11 cellular contexts compared by ENCODE assay signal in the genomic region with DNA sequence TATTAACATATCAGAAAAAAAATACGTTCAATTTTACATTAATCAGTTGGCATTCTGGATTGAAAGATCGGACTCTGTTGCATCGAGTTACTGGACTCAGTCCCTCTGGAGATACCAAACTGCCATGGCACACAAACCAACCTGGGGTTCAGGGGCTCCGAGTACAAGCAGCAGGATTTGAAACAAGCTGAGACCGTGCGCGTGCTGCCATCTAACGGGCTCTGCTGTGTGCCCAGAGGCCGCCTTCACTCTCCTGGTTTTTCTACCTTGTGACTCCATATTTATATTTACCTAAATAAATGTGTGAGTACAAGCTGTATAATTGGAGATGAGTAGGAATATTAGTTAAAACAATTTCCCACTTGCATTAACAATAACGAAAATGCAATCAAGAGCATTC. TPM values are rescaled to one million over a fixed set of nuclear protein-coding genes. Genes with fewer than 3 reads are reported as not detected.
DNase-seq lines count a peak whose midpoint lies in the region; ATAC-seq, FAIRE-seq and TF ChIP-seq lines count a peak whose summit lies in the region.
"Had no signal": no experiment of that assay in that cellular context is flagged by ENCODE, and none has a peak within 500 bp of the region (broad histone marks: within the 10 kb centered on the region; RNA-seq: fewer than 3 reads in every experiment).

No MANE protein-coding gene starts in this region.

- H3K27me3 Mint-ChIP-seq in GM23338 (ENCODE audit: insufficient read depth, low read depth, poor library complexity), result peaks cover 1% of the 10 kb centered on the region

- H3K4me3 Mint-ChIP-seq in GM23338, result no peak overlapping the region
- H3K4me3 Mint-ChIP-seq: activated T-helper 1 cell treated with anti-CD3 and anti-CD28 coated beads, Interleukin-12 subunit alpha, Interleukin-12 subunit beta, Interleukin-2, Interleukin-4 antibody, amounts not matched to agents 30 ng/mL and 10 ng/mL and 1 ng/mL, durations not matched to agents 14 hours and 24 hours and 36 hours had no signal

- no peaks in the 10 kb centered on the region for H4K20me1 ChIP-seq in GM23338 (replicated peaks; ENCODE audit: insufficient read depth)

- peak; percentile 84 for ATAC-seq in GM23338
- peak; percentile 65; the same call in 2 of the 3 replicates for ATAC-seq in RWPE2 (ENCODE audit: low read depth)
- ATAC-seq in HG03342 (IDR thresholded peaks at IDR 0.05; ENCODE audit: unreplicated experiment), result no peak
- ATAC-seq in upper lobe of left lung (ENCODE audit: low FRiP score in 2 of 2), result no peak
- ATAC-seq in GM21360 (IDR thresholded peaks at IDR 0.05; ENCODE audit: unreplicated experiment), result no peak

- no peak overlapping the region for H3K4me2 ChIP-seq in GM23338

- H3K4me1 ChIP-seq in GM23338 (ENCODE audit: insufficient read depth) (peaks cover 8% of the 10 kb centered on the region; the same call in 1 of the 2 replicates), RWPE2 (ENCODE audit: insufficient read depth, poor library complexity, severe bottlenecking) (no peaks in the 10 kb centered on the region), upper lobe of left lung (peaks cover 0 to 7% (median 0%) of the 10 kb centered on the region in 4 donors)

- TF ChIP-seq EP300 in upper lobe of left lung (IDR thresholded peaks at IDR 0.05), result no peak

- no peaks in the 10 kb centered on the region for H3K79me2 ChIP-seq in GM23338 (replicated peaks; ENCODE audit: insufficient read depth)

- no peaks in the 10 kb centered on the region for H3K27me3 ChIP-seq in GM23338 (ENCODE audit: insufficient read depth)
- H3K27me3 ChIP-seq in RWPE2 (ENCODE audit: insufficient read depth, poor library complexity, severe bottlenecking), result no peaks in the 10 kb centered on the region
- H3K27me3 ChIP-seq in upper lobe of left lung, result no peaks in the 10 kb centered on the region

- DNase-seq in GM23338 (ENCODE audit: low spot score) (peak; percentile 57), RWPE2 (ENCODE audit: low spot score) (no peak), fibroblast of pulmonary artery (ENCODE audit: low read depth) (no peak), upper lobe of left lung (no peak)
- DNase-seq in stimulated activated CD4-positive, alpha-beta T cell treated with anti-CD3 and anti-CD28 coated beads, Interleukin-12 subunit alpha, Interleukin-12 subunit beta, amount 100 ng/mL, for 4 hours, result no peak
- DNase-seq: DMS79, NCI-H1048 had no signal

- H3K36me3 Mint-ChIP-seq in GM23338 (ENCODE audit: low read depth), result no peaks in the 10 kb centered on the region

- H3K36me3 ChIP-seq in GM23338 (ENCODE audit: insufficient read depth), result no peaks in the 10 kb centered on the region
- H3K36me3 ChIP-seq in RWPE2 (ENCODE audit: low read depth), result no peaks in the 10 kb centered on the region
- H3K36me3 ChIP-seq in upper lobe of left lung, result no peaks in the 10 kb centered on the region

- H3K9me2 ChIP-seq in GM23338 (ENCODE audit: insufficient read depth), result no peaks in the 10 kb centered on the region

- no peak overlapping the region for H2AFZ ChIP-seq in GM23338

- peak; percentile 27 to 64; a peak in 3 of 4 replicates for TF ChIP-seq CTCF in GM23338 (conservative IDR thresholded peaks at IDR 0.05; ENCODE audit: low read depth in 2 of 2)
- TF ChIP-seq CTCF in RWPE2 (IDR thresholded peaks at IDR 0.05; ENCODE audit: poor library complexity, severe bottlenecking), result no peak
- peak; percentile 18 for TF ChIP-seq CTCF in fibroblast of pulmonary artery (IDR thresholded peaks at IDR 0.05; ENCODE audit: low read length, missing control alignments)
- TF ChIP-seq CTCF in upper lobe of left lung (IDR thresholded peaks at IDR 0.05), result no peak

- no peaks in the 10 kb centered on the region for H3K9me3 ChIP-seq in RWPE2 (ENCODE audit: severe bottlenecking)
- no peaks in the 10 kb centered on the region for H3K9me3 ChIP-seq in upper lobe of left lung

- H3K4me1 Mint-ChIP-seq in GM23338, result peaks cover 12% of the 10 kb centered on the region; the same call in 2 of the 3 replicates

- H3K27ac Mint-ChIP-seq in GM23338, result no peak overlapping the region
- H3K27ac Mint-ChIP-seq: activated T-helper 1 cell treated with anti-CD3 and anti-CD28 coated beads, Interleukin-12 subunit alpha, Interleukin-12 subunit beta, Interleukin-2, Interleukin-4 antibody, amounts not matched to agents 30 ng/mL and 10 ng/mL and 1 ng/mL, durations not matched to agents 14 hours and 24 hours and 36 hours had no signal

- FAIRE-seq in A204.1 (lab: Jason Lieb, UNC), result peak; percentile 21

- no peaks in the 10 kb centered on the region for H3F3A ChIP-seq in GM23338 (replicated peaks; ENCODE audit: low read depth)

- H3K27ac ChIP-seq in GM23338 (ENCODE audit: low read depth) (no peak overlapping the region), RWPE2 (ENCODE audit: poor library complexity, severe bottlenecking) (no peak overlapping the region), upper lobe of left lung (no peak overlapping the region)

- H3K9me3 Mint-ChIP-seq in GM23338, result no peaks in the 10 kb centered on the region
- H3K9me3 Mint-ChIP-seq: activated T-helper 1 cell treated with anti-CD3 and anti-CD28 coated beads, Interleukin-12 subunit alpha, Interleukin-12 subunit beta, Interleukin-2, Interleukin-4 antibody, amounts not matched to agents 30 ng/mL and 10 ng/mL and 1 ng/mL, durations not matched to agents 14 hours and 24 hours and 36 hours had no signal

- WGBS in upper lobe of left lung, 2 donors, result 57 to 61% methylated on average over 10 of the region's 10 CpGs

- TF ChIP-seq POLR2A in upper lobe of left lung (IDR thresholded peaks at IDR 0.05), result no peak

- H3K4me3 ChIP-seq in GM23338, result no peak overlapping the region
- H3K4me3 ChIP-seq in RWPE2 (ENCODE audit: severe bottlenecking), result no peak overlapping the region
- H3K4me3 ChIP-seq in fibroblast of pulmonary artery (replicated peaks; ENCODE audit: low read depth, low read length), result no peak overlapping the region
- no peak overlapping the region for H3K4me3 ChIP-seq in upper lobe of left lung

TF ChIP-seq in GM23338, 12 proteins besides CTCF, POLR2A, EP300 and RAD21:
- TF ChIP-seq JUNB (IDR thresholded peaks at IDR 0.05; ENCODE audit: unreplicated experiment) (no peak), ZNF114 (CRISPR knock-in tag; IDR thresholded peaks at IDR 0.05) (no peak), ZNF331 (CRISPR knock-in tag; IDR thresholded peaks at IDR 0.05; ENCODE audit: low read depth) (no peak), EZH2phosphoT487 (IDR thresholded peaks at IDR 0.05; ENCODE audit: unreplicated experiment) (no peak), STAT1 (IDR thresholded peaks at IDR 0.05; ENCODE audit: unreplicated experiment) (no peak), EZH2 (IDR thresholded peaks at IDR 0.05; ENCODE audit: low read depth, unreplicated experiment) (no peak), CREB1 (CRISPR knock-in tag; IDR thresholded peaks at IDR 0.05; ENCODE audit: low read depth) (no peak), POLR2AphosphoS5 (IDR thresholded peaks at IDR 0.05; ENCODE audit: low read depth) (no peak), ETS1 (IDR thresholded peaks at IDR 0.05) (no peak), NANOG (IDR thresholded peaks at IDR 0.05; ENCODE audit: borderline replicate concordance) (no peak)
- TF ChIP-seq, protein P1, sequence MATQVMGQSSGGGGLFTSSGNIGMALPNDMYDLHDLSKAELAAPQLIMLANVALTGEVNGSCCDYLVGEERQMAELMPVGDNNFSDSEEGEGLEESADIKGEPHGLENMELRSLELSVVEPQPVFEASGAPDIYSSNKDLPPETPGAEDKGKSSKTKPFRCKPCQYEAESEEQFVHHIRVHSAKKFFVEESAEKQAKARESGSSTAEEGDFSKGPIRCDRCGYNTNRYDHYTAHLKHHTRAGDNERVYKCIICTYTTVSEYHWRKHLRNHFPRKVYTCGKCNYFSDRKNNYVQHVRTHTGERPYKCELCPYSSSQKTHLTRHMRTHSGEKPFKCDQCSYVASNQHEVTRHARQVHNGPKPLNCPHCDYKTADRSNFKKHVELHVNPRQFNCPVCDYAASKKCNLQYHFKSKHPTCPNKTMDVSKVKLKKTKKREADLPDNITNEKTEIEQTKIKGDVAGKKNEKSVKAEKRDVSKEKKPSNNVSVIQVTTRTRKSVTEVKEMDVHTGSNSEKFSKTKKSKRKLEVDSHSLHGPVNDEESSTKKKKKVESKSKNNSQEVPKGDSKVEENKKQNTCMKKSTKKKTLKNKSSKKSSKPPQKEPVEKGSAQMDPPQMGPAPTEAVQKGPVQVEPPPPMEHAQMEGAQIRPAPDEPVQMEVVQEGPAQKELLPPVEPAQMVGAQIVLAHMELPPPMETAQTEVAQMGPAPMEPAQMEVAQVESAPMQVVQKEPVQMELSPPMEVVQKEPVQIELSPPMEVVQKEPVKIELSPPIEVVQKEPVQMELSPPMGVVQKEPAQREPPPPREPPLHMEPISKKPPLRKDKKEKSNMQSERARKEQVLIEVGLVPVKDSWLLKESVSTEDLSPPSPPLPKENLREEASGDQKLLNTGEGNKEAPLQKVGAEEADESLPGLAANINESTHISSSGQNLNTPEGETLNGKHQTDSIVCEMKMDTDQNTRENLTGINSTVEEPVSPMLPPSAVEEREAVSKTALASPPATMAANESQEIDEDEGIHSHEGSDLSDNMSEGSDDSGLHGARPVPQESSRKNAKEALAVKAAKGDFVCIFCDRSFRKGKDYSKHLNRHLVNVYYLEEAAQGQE (IDR thresholded peaks at IDR 0.05; ENCODE audit: unreplicated experiment), result no peak

RNA-seq across cellular contexts. Expression of gene ANXA1, which starts 48.2 kb away (rescaled TPM):
- 2.2 and 4.9 TPM in 2 replicates for total RNA-seq in GM23338 (2014; rRNA removed; shearing (Covaris generic))
- polyA plus RNA-seq in GM23338 (2016; fragmentation: Nextera tagmentation; extraction: Ambion mirVana), result 3.3 and 5.8 TPM in 2 replicates
- total RNA-seq in upper lobe of left lung, result 100 to 1,000 TPM; 174 to 910 (median 347) TPM

Comparison
In these comparisons a context has a peak if more than half of its experiments do, and no peak if none do; other contexts are left out.
1. ATAC-seq: peak in GM23338 (single experiment) and RWPE2 (single experiment); none in HG03342 (single experiment), upper lobe of left lung (0 of 2) and GM21360 (single experiment).
2. CTCF ChIP-seq: peak in GM23338 (2 of 2) and fibroblast of pulmonary artery (single experiment); none in RWPE2 (single experiment) and upper lobe of left lung (0 of 6).
3. RNA of gene ANXA1, which starts 48.2 kb away (total RNA-seq): 174 to 910 TPM in upper lobe of left lung; 2.2 to 4.9 TPM in GM23338; every median in the first group is over 10 times any median in the second.